21 cellular contexts compared by ENCODE assay signal in the genomic region with DNA sequence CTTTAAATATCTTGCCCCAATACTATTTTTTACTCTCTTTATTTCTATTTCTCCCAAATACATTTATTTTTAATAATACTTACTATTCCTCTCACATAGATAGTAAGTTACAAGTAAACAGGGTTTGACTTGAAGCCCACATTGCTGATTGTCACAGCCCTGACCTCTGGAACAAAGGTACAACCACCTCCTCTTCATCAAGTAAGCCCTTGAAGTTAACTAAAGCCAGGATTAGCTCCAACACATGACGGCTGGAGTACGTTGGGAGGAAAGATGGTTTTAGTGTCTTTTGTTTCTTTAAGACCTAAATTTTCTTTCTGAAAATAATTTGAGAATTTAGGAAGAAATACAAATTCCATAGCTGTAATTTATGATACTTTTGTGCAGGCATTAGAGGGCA. TPM values are rescaled to one million over a fixed set of nuclear protein-coding genes. Genes with fewer than 3 reads are reported as not detected.
DNase-seq lines count a peak whose midpoint lies in the region; ATAC-seq and TF ChIP-seq lines count a peak whose summit lies in the region.
"Had no signal": no experiment of that assay in that cellular context is flagged by ENCODE, and none has a peak within 500 bp of the region (broad histone marks: within the 10 kb centered on the region; RNA-seq: fewer than 3 reads in every experiment).

No MANE protein-coding gene starts in this region.

- H3K27me3 ChIP-seq in endocrine pancreas (ENCODE audit: control insufficient read depth, insufficient read depth, low read length) (no peaks in the 10 kb centered on the region), mesenchymal stem cell (ENCODE audit: control insufficient read depth in 1 of 2, insufficient read depth in 1 of 2, low read length in 2 of 2) (no peaks in the 10 kb centered on the region), gastrocnemius medialis (no peaks in the 10 kb centered on the region)
- no peaks in the 10 kb centered on the region for H3K27me3 ChIP-seq in CD4-positive, alpha-beta memory T cell (ENCODE audit: insufficient read depth, low read length)
- H3K27me3 ChIP-seq: upper lobe of right lung had no signal

- no peak for TF ChIP-seq CTCF in gastrocnemius medialis (IDR thresholded peaks at IDR 0.05 in 4 of 5, conservative IDR thresholded peaks at IDR 0.05 in 1 of 5)

- no peak overlapping the region for H3K18ac ChIP-seq in mesenchymal stem cell (ENCODE audit: low read depth in 1 of 2, low read length in 2 of 2)

- no peak overlapping the region for H3K4me3 Mint-ChIP-seq in T-cell
- no peak overlapping the region for H3K4me3 Mint-ChIP-seq in CD4-positive, alpha-beta memory T cell
- H3K4me3 Mint-ChIP-seq: activated naive CD4-positive, alpha-beta T cell treated with anti-CD3 and anti-CD28 coated beads for 36 hours; CD4-positive, CD25-positive, alpha-beta regulatory T cell; HFFc6; stimulated activated effector memory CD8-positive, alpha-beta T cell treated with anti-CD3 and anti-CD28 coated beads, Interleukin-12 subunit alpha, Interleukin-12 subunit beta, amount 100 ng/mL, for 72 hours had no signal

- H2BK5ac ChIP-seq in mesenchymal stem cell (ENCODE audit: low read depth, low read length, poor library complexity, severe bottlenecking), result no peak overlapping the region

- H3K4me3 ChIP-seq in endocrine pancreas (ENCODE audit: control insufficient read depth, insufficient read depth, low read length), result peak overlapping the region; percentile 46
- no peak overlapping the region for H3K4me3 ChIP-seq in mesenchymal stem cell (ENCODE audit: insufficient read depth in 1 of 2, low read depth in 1 of 2, low read length in 2 of 2)
- H3K4me3 ChIP-seq in gastrocnemius medialis, result peak overlapping the region; percentile 50 to 67 (median 58)
- no peak overlapping the region for H3K4me3 ChIP-seq in CD4-positive, alpha-beta memory T cell (ENCODE audit: low read length in 2 of 2)
- H3K4me3 ChIP-seq: upper lobe of right lung had no signal

- H2AFZ ChIP-seq in mesenchymal stem cell (ENCODE audit: low read depth, low read length), result no peak overlapping the region

- H2BK15ac ChIP-seq in mesenchymal stem cell (ENCODE audit: low read depth, poor library complexity, severe bottlenecking), result no peak overlapping the region

- peak; percentile 35 to 36 for ATAC-seq in gastrocnemius medialis
- no peak for ATAC-seq in T-cell (replicated peaks in 1 of 4)
- no peak for ATAC-seq in GM18861 (IDR thresholded peaks at IDR 0.05; ENCODE audit: unreplicated experiment)
- ATAC-seq: Panc1; stimulated activated effector memory CD8-positive, alpha-beta T cell treated with anti-CD3 and anti-CD28 coated beads, Interleukin-12 subunit alpha, Interleukin-12 subunit beta, amount 100 ng/mL, for 72 hours; upper lobe of right lung had no signal

- no peak overlapping the region for H3K4ac ChIP-seq in mesenchymal stem cell (ENCODE audit: low read depth in 1 of 2, low read length in 2 of 2)

- no peak overlapping the region for H2BK120ac ChIP-seq in mesenchymal stem cell (ENCODE audit: low read depth, low read length)

- H2BK12ac ChIP-seq in mesenchymal stem cell (ENCODE audit: low read length in 2 of 2), result no peak overlapping the region

- H3K4me1 ChIP-seq in endocrine pancreas (ENCODE audit: control insufficient read depth, insufficient read depth, low read length) (peaks cover 5% of the 10 kb centered on the region), mesenchymal stem cell (ENCODE audit: control insufficient read depth, insufficient read depth, low read depth, low read length) (no peaks in the 10 kb centered on the region), gastrocnemius medialis (peaks cover 41 to 44% of the 10 kb centered on the region in 2 donors)
- H3K4me1 ChIP-seq in CD4-positive, alpha-beta memory T cell (ENCODE audit: insufficient read depth, low read length), result peaks cover 1% of the 10 kb centered on the region
- H3K4me1 ChIP-seq: upper lobe of right lung had no signal

- intact Hi-C loops in gastrocnemius medialis (cut with DNase I; ENCODE audit: low total_unique reads), result no loop called here
- intact Hi-C loops in CD4-positive, alpha-beta memory T cell (cut with micrococcal nuclease), result no loop called here

- H3K4me2 ChIP-seq in mesenchymal stem cell (ENCODE audit: low read length, poor library complexity, severe bottlenecking), result no peak overlapping the region
- H3K4me2 ChIP-seq: SK-N-SH had no signal

- no peaks in the 10 kb centered on the region for H3K79me1 ChIP-seq in mesenchymal stem cell (replicated peaks; ENCODE audit: low read length, poor library complexity, severe bottlenecking)

- no peaks in the 10 kb centered on the region for H3K36me3 ChIP-seq in endocrine pancreas (ENCODE audit: control insufficient read depth, insufficient read depth, low read length)
- no peaks in the 10 kb centered on the region for H3K36me3 ChIP-seq in mesenchymal stem cell (ENCODE audit: control insufficient read depth in 1 of 2, insufficient read depth in 2 of 2, low read depth in 1 of 2, low read length in 2 of 2)
- no peaks in the 10 kb centered on the region for H3K36me3 ChIP-seq in gastrocnemius medialis
- no peaks in the 10 kb centered on the region for H3K36me3 ChIP-seq in CD4-positive, alpha-beta memory T cell (ENCODE audit: insufficient read depth, low read length)
- H3K36me3 ChIP-seq: upper lobe of right lung had no signal

- H4K91ac ChIP-seq in mesenchymal stem cell (ENCODE audit: low read length), result no peak overlapping the region

- no peak overlapping the region for H3K23ac ChIP-seq in mesenchymal stem cell (ENCODE audit: low read length in 2 of 2)

- peaks cover 5 to 12% (median 9%) of the 10 kb centered on the region in 3 donors for H3K4me1 Mint-ChIP-seq in T-cell
- peaks cover 0 to 14% (median 2%) of the 10 kb centered on the region in 4 donors for H3K4me1 Mint-ChIP-seq in CD4-positive, alpha-beta memory T cell

- no CpG with 5 or more reads among the region's 2 CpGs for WGBS in mesenchymal stem cell

- no peak overlapping the region for H3K14ac ChIP-seq in mesenchymal stem cell (ENCODE audit: low read length in 2 of 2)

- no peaks in the 10 kb centered on the region for H3K9me3 Mint-ChIP-seq in T-cell
- H3K9me3 Mint-ChIP-seq in CD4-positive, alpha-beta memory T cell, result peaks cover 0 to 2% (median 0%) of the 10 kb centered on the region in 8 donors
- H3K9me3 Mint-ChIP-seq: activated naive CD4-positive, alpha-beta T cell treated with anti-CD3 and anti-CD28 coated beads for 36 hours; CD4-positive, CD25-positive, alpha-beta regulatory T cell; HFFc6; stimulated activated effector memory CD8-positive, alpha-beta T cell treated with anti-CD3 and anti-CD28 coated beads, Interleukin-12 subunit alpha, Interleukin-12 subunit beta, amount 100 ng/mL, for 72 hours had no signal

- DNase-seq in NCI-H82 (lab: John Stamatoyannopoulos, UW) (peak; percentile 47), mesenchymal stem cell (no peak), gastrocnemius medialis (no peak), T-cell (no peak)
- DNase-seq in activated CD4-positive, alpha-beta T cell treated with anti-CD3 and anti-CD28 coated beads for 1 hour, result no peak
- no peak for DNase-seq in CD4-positive, alpha-beta memory T cell
- DNase-seq: activated naive CD4-positive, alpha-beta T cell treated with anti-CD3 and anti-CD28 coated beads for 36 hours; CD4-positive, CD25-positive, alpha-beta regulatory T cell; HFFc6; NCI-H1417; NCI-H2171; NCI-H748 treated with DMSO at 0.1 percent for 48 hours; posterior cingulate gyrus; SK-N-SH; upper lobe of right lung had no signal

- H3K27ac ChIP-seq in mesenchymal stem cell (ENCODE audit: low read length, poor library complexity, severe bottlenecking), result no peak overlapping the region
- H3K27ac ChIP-seq in gastrocnemius medialis, result peak overlapping the region; percentile 81 to 90 (median 89)
- no peak overlapping the region for H3K27ac ChIP-seq in CD4-positive, alpha-beta memory T cell (ENCODE audit: low read depth, low read length)
- H3K27ac ChIP-seq: epithelial cell of prostate, upper lobe of right lung had no signal

- H3K27me3 Mint-ChIP-seq in T-cell, result no peaks in the 10 kb centered on the region
- no peaks in the 10 kb centered on the region for H3K27me3 Mint-ChIP-seq in CD4-positive, alpha-beta memory T cell
- H3K27me3 Mint-ChIP-seq: CD4-positive, CD25-positive, alpha-beta regulatory T cell had no signal

- no peaks in the 10 kb centered on the region for H3K36me3 Mint-ChIP-seq in T-cell
- H3K36me3 Mint-ChIP-seq in CD4-positive, alpha-beta memory T cell, result peaks cover 0 to 3% of the 10 kb centered on the region in 2 donors
- H3K36me3 Mint-ChIP-seq: CD4-positive, CD25-positive, alpha-beta regulatory T cell; stimulated activated effector memory CD8-positive, alpha-beta T cell treated with anti-CD3 and anti-CD28 coated beads, Interleukin-12 subunit alpha, Interleukin-12 subunit beta, amount 100 ng/mL, for 72 hours had no signal

- no peak for TF ChIP-seq POLR2A in gastrocnemius medialis (IDR thresholded peaks at IDR 0.05)

- H3K9me3 ChIP-seq in endocrine pancreas (ENCODE audit: control insufficient read depth, low read length), result no peaks in the 10 kb centered on the region
- H3K9me3 ChIP-seq in mesenchymal stem cell (ENCODE audit: control insufficient read depth, low read length), result no peaks in the 10 kb centered on the region
- no peaks in the 10 kb centered on the region for H3K9me3 ChIP-seq in gastrocnemius medialis
- no peaks in the 10 kb centered on the region for H3K9me3 ChIP-seq in CD4-positive, alpha-beta memory T cell (ENCODE audit: control insufficient read depth in 1 of 2, low read length in 2 of 2)
- H3K9me3 ChIP-seq: SK-N-SH, upper lobe of right lung had no signal

- in situ Hi-C loops in gastrocnemius medialis (cut with MboI; ENCODE audit: low sequenced_read_pairs in 4 of 4), result no loop called here

- H3K9ac ChIP-seq in endocrine pancreas (ENCODE audit: control insufficient read depth, insufficient read depth, low read length), result no peak overlapping the region
- peak overlapping the region; percentile 63 for H3K9ac ChIP-seq in mesenchymal stem cell (ENCODE audit: low read length)
- H3K9ac ChIP-seq: SK-N-SH had no signal

- H2AK5ac ChIP-seq in mesenchymal stem cell (ENCODE audit: low read length, severe bottlenecking), result no peak overlapping the region

- CTCF ChIA-PET in T-cell (lab: Charles Lee), result no interaction called here
- CTCF ChIA-PET in CD4-positive, alpha-beta memory T cell (lab: Charles Lee; ENCODE audit: partially characterized antibody), result interaction anchor here (1.4 kb wide), 1 partner anchor 90 kb away, joined by 3 read pairs; no protein-coding TSS in a partner anchor

- POLR2A ChIA-PET in T-cell (lab: Charles Lee), result interaction anchor here in 1 of 2 donors (0.6 kb wide), 1 partner anchor 13 kb away, joined by 3 read pairs; no protein-coding TSS in a partner anchor
- POLR2A ChIA-PET in CD4-positive, alpha-beta memory T cell (lab: Charles Lee; ENCODE audit: partially characterized antibody), result no interaction called here

- no peak overlapping the region for H4K8ac ChIP-seq in mesenchymal stem cell (ENCODE audit: low read length)

- H3K27ac Mint-ChIP-seq in T-cell, result no peak overlapping the region
- H3K27ac Mint-ChIP-seq in CD4-positive, alpha-beta memory T cell, result no peak overlapping the region
- H3K27ac Mint-ChIP-seq: activated naive CD4-positive, alpha-beta T cell treated with anti-CD3 and anti-CD28 coated beads for 36 hours; CD4-positive, CD25-positive, alpha-beta regulatory T cell; HFFc6; stimulated activated effector memory CD8-positive, alpha-beta T cell treated with anti-CD3 and anti-CD28 coated beads, Interleukin-12 subunit alpha, Interleukin-12 subunit beta, amount 100 ng/mL, for 72 hours had no signal

RNA-seq across cellular contexts. Expression of a gene that starts 1.0 kb away (rescaled TPM):
- 0.11 TPM for polyA plus RNA-seq in mesenchymal stem cell (2013, experiment 1 of 2)
- polyA plus RNA-seq in mesenchymal stem cell (2013, experiment 2 of 2), result 0.03 TPM
- total RNA-seq in gastrocnemius medialis (100 to 1,000 TPM; 245 to 307 (median 273) TPM), T-cell (1 to 10 TPM in 4 of 5 donors, under 1 TPM in 1; 0.98 to 7.0 (median 1.9) TPM)
- 1 to 10 TPM; 3.5 to 4.2 TPM for total RNA-seq in CD4-positive, alpha-beta memory T cell
- under 1 TPM; 0.09 to 0.18 TPM for polyA plus RNA-seq in CD4-positive, alpha-beta memory T cell
- total RNA-seq: HT1080 had no signal

RNA-seq across cellular contexts. Expression of a gene that starts 28.8 kb away (rescaled TPM):
- polyA plus RNA-seq in mesenchymal stem cell (2013, experiment 1 of 2), result 689 TPM
- polyA plus RNA-seq in mesenchymal stem cell (2013, experiment 2 of 2), result 719 TPM
- total RNA-seq in gastrocnemius medialis (1,000 to 10,000 TPM in 2 of 4 donors, 100 to 1,000 TPM in 2; 526 to 2,307 (median 1,474) TPM), T-cell (100 to 1,000 TPM; 390 to 456 (median 437) TPM)
- total RNA-seq in CD4-positive, alpha-beta memory T cell, result 100 to 1,000 TPM; 477 to 489 TPM
- 1,000 to 10,000 TPM; 2,683 to 3,569 TPM for polyA plus RNA-seq in CD4-positive, alpha-beta memory T cell

RNA-seq across cellular contexts. Expression of a gene that starts 43.1 kb away (rescaled TPM):
- 460 TPM for polyA plus RNA-seq in mesenchymal stem cell (2013, experiment 1 of 2)
- 471 TPM for polyA plus RNA-seq in mesenchymal stem cell (2013, experiment 2 of 2)
- 100 to 1,000 TPM; 100 to 293 (median 185) TPM for total RNA-seq in gastrocnemius medialis
- 100 to 1,000 TPM; 159 to 241 (median 206) TPM for total RNA-seq in T-cell
- total RNA-seq in CD4-positive, alpha-beta memory T cell, result 100 to 1,000 TPM; 199 to 219 TPM
- polyA plus RNA-seq in CD4-positive, alpha-beta memory T cell, result 1,000 to 10,000 TPM in 1 of 2 donors, 100 to 1,000 TPM in 1; 962 to 1,169 TPM

Comparison
In these comparisons a context has a peak if more than half of its experiments do, and no peak if none do; other contexts are left out.
1. H3K4me3 ChIP-seq: peak in endocrine pancreas (single experiment) and gastrocnemius medialis (4 of 4); none in mesenchymal stem cell (0 of 2) and CD4-positive, alpha-beta memory T cell (0 of 2).
2. H3K27ac ChIP-seq: peak in gastrocnemius medialis (4 of 4); none in mesenchymal stem cell (single experiment) and CD4-positive, alpha-beta memory T cell (single experiment).
3. ATAC-seq: peak in gastrocnemius medialis (2 of 2); none in T-cell (0 of 4) and GM18861 (single experiment).
4. RNA of a gene that starts 1.0 kb away (total RNA-seq): 245 to 307 TPM in gastrocnemius medialis; 3.5 to 4.2 TPM in CD4-positive, alpha-beta memory T cell and 0.98 to 7.0 TPM in T-cell; every median in the first group is over 10 times any median in the second.